Comparison of ENCODE assay signal across 2 cellular contexts in genomic region chr20:4748847-4749246, GRCh38.
TF ChIP-seq lines count a peak whose summit lies in the region.

No MANE protein-coding gene starts in this region.

TF ChIP-seq in endothelial cell of umbilical vein, 7 proteins besides CTCF, POLR2A, EP300 and RAD21:
- TF ChIP-seq MYC (IDR thresholded peaks at IDR 0.05; ENCODE audit: low read depth, low read length), result no peak
- TF ChIP-seq, protein P1, sequence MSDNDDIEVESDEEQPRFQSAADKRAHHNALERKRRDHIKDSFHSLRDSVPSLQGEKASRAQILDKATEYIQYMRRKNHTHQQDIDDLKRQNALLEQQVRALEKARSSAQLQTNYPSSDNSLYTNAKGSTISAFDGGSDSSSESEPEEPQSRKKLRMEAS (IDR thresholded peaks at IDR 0.05; ENCODE audit: insufficient read depth, insufficient read length), result no peak

TF ChIP-seq in HepG2, 621 proteins besides CTCF, POLR2A, EP300 and RAD21:
- no peak for TF ChIP-seq JDP2 (CRISPR knock-in tag; IDR thresholded peaks at IDR 0.05; ENCODE audit: borderline replicate concordance)
- TF ChIP-seq ZNF652 (CRISPR knock-in tag; IDR thresholded peaks at IDR 0.05; ENCODE audit: borderline replicate concordance, low read depth), result no peak
- TF ChIP-seq, protein P2, sequence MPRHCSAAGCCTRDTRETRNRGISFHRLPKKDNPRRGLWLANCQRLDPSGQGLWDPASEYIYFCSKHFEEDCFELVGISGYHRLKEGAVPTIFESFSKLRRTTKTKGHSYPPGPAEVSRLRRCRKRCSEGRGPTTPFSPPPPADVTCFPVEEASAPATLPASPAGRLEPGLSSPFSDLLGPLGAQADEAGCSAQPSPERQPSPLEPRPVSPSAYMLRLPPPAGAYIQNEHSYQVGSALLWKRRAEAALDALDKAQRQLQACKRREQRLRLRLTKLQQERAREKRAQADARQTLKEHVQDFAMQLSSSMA (CRISPR knock-in tag; IDR thresholded peaks at IDR 0.05), result no peak
- TF ChIP-seq ATAD3A (CRISPR knock-in tag; IDR thresholded peaks at IDR 0.05), result no peak
- no peak for TF ChIP-seq GTF2F1 (IDR thresholded peaks at IDR 0.05; ENCODE audit: low read length)
- no peak for TF ChIP-seq ZNF367 (CRISPR knock-in tag; IDR thresholded peaks at IDR 0.05; ENCODE audit: borderline replicate concordance)
- no peak for TF ChIP-seq SOX6 (IDR thresholded peaks at IDR 0.05)
- TF ChIP-seq SOX6 (CRISPR knock-in tag; IDR thresholded peaks at IDR 0.05), result no peak
